In the genomic region with DNA sequence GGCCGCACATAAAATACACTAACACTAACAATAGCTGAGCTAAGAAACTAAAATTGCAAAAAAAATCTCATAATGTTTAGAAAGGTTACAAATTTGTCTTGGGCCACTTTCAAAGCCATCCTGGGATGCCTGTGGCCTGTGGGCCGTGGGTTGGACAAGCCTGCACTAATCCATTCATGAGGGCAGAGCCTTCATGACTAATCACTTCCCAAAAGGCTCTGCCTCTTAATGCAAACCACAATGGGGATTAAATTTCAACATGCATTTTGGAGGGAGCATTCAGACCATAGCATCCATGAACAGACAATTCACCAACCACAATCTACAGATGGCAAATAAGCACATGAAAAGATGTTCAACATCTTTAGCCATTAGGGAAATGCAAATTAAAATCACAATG, we compare ENCODE assay signal across 16 cellular contexts.
DNase-seq lines count a peak whose midpoint lies in the region; ATAC-seq and TF ChIP-seq lines count a peak whose summit lies in the region.
"Had no signal": no experiment of that assay in that cellular context is flagged by ENCODE, and none has a peak within 500 bp of the region (broad histone marks: within the 10 kb centered on the region; RNA-seq: fewer than 3 reads in every experiment).

No MANE protein-coding gene starts in this region.

- H3K36me3 Mint-ChIP-seq in activated CD4-positive, alpha-beta T cell treated with anti-CD3 and anti-CD28 coated beads for 36 hours (ENCODE audit: low read depth), result peaks cover 50% of the 10 kb centered on the region

- CTCF ChIA-PET in AG04449 (lab: Yijun Ruan, JAX), result no interaction called here
- CTCF ChIA-PET in activated CD4-positive, alpha-beta T cell treated with anti-CD3 and anti-CD28 coated beads for 36 hours (lab: Charles Lee), result no interaction called here

- DNase-seq in AG04449 (ENCODE audit: low read depth, low spot score) (peak; percentile 83), HFF-Myc (ENCODE audit: extremely low read depth, low read depth) (peak; percentile 86), SJSA1 (ENCODE audit: low read depth in 1 of 2, low spot score in 2 of 2) (peak; percentile 49 to 65), fibroblast of pulmonary artery (ENCODE audit: low read depth) (peak; percentile 66), DMS114 treated with DMSO at 0.1 percent for 48 hours (lab: John Stamatoyannopoulos, UW; ENCODE audit: unreplicated experiment) (no peak), NCI-H748 (lab: John Stamatoyannopoulos, UW; ENCODE audit: unreplicated experiment) (no peak), suprapubic skin (ENCODE audit: low spot score in 2 of 2) (no peak)
- DNase-seq in activated CD4-positive, alpha-beta T cell treated with anti-CD3 and anti-CD28 coated beads for 36 hours, result no peak
- DNase-seq: activated T-cell treated with anti-CD3 and anti-CD28 coated beads, Interleukin-2, amount 50 U/mL, for 24 hours; caudate nucleus; NCI-H1694; Peyer's patch; stimulated activated CD4-positive, alpha-beta T cell treated with anti-CD3 and anti-CD28 coated beads, Interleukin-2, amount 100 ng/mL, for 24 hours had no signal

- intact Hi-C loops in activated CD4-positive, alpha-beta T cell treated with anti-CD3 and anti-CD28 coated beads for 36 hours (cut with DNase I, micrococcal nuclease), result no loop called here

- ATAC-seq in activated CD4-positive, alpha-beta T cell treated with anti-CD3 and anti-CD28 coated beads for 36 hours, result no peak
- ATAC-seq: left lobe of liver had no signal

- no peaks in the 10 kb centered on the region for H3K9me3 Mint-ChIP-seq in activated CD4-positive, alpha-beta T cell treated with anti-CD3 and anti-CD28 coated beads for 36 hours (ENCODE audit: low read depth)
- H3K9me3 Mint-ChIP-seq: activated T-cell treated with anti-CD3 and anti-CD28 coated beads, Interleukin-2, amount 50 U/mL, for 24 hours had no signal

- H3K27me3 ChIP-seq in SJSA1 (replicated peaks) (no peaks in the 10 kb centered on the region), suprapubic skin (no peaks in the 10 kb centered on the region)
- H3K27me3 ChIP-seq: neutrophil, Peyer's patch had no signal

- TF ChIP-seq EP300 in suprapubic skin (IDR thresholded peaks at IDR 0.05), result no peak

- WGBS in suprapubic skin, result 73% methylated on average over 2 of the region's 2 CpGs

- no peak overlapping the region for H3K27ac Mint-ChIP-seq in activated CD4-positive, alpha-beta T cell treated with anti-CD3 and anti-CD28 coated beads for 36 hours
- H3K27ac Mint-ChIP-seq: activated T-cell treated with anti-CD3 and anti-CD28 coated beads, Interleukin-2, amount 50 U/mL, for 24 hours had no signal

- POLR2A ChIA-PET in AG04449 (lab: Yijun Ruan, JAX), result no interaction called here
- POLR2A ChIA-PET in activated CD4-positive, alpha-beta T cell treated with anti-CD3 and anti-CD28 coated beads for 36 hours (lab: Charles Lee), result no interaction called here

- no peak for TF ChIP-seq POLR2A in suprapubic skin (IDR thresholded peaks at IDR 0.05)

- no peak overlapping the region for H3K4me3 Mint-ChIP-seq in activated CD4-positive, alpha-beta T cell treated with anti-CD3 and anti-CD28 coated beads for 36 hours
- H3K4me3 Mint-ChIP-seq: activated T-cell treated with anti-CD3 and anti-CD28 coated beads, Interleukin-2, amount 50 U/mL, for 24 hours had no signal

- H3K4me1 ChIP-seq in SJSA1 (replicated peaks) (peaks cover 31% of the 10 kb centered on the region), suprapubic skin (no peaks in the 10 kb centered on the region)
- H3K4me1 ChIP-seq: Peyer's patch had no signal

- H3K9me3 ChIP-seq in SJSA1 (replicated peaks), result no peaks in the 10 kb centered on the region
- no peaks in the 10 kb centered on the region for H3K9me3 ChIP-seq in suprapubic skin
- H3K9me3 ChIP-seq: neutrophil, Peyer's patch had no signal

- H3K4me1 Mint-ChIP-seq in activated CD4-positive, alpha-beta T cell treated with anti-CD3 and anti-CD28 coated beads for 36 hours, result peaks cover 5% of the 10 kb centered on the region

- no peak overlapping the region for H3K27ac ChIP-seq in SJSA1
- no peak overlapping the region for H3K27ac ChIP-seq in suprapubic skin
- H3K27ac ChIP-seq: neutrophil, Peyer's patch, VCaP had no signal

- H3K4me3 ChIP-seq in AG04449 (ENCODE audit: low read depth, low read length), result no peak overlapping the region
- H3K4me3 ChIP-seq in HFF-Myc (replicated peaks; ENCODE audit: low read depth, low read length), result no peak overlapping the region
- H3K4me3 ChIP-seq in SJSA1, result no peak overlapping the region
- H3K4me3 ChIP-seq in fibroblast of pulmonary artery (replicated peaks; ENCODE audit: low read depth, low read length), result no peak overlapping the region
- no peak overlapping the region for H3K4me3 ChIP-seq in suprapubic skin
- H3K4me3 ChIP-seq: Peyer's patch had no signal

- TF ChIP-seq CTCF in AG04449 (IDR thresholded peaks at IDR 0.05; ENCODE audit: insufficient read depth, low read length, missing control alignments) (no peak), HFF-Myc (IDR thresholded peaks at IDR 0.05; ENCODE audit: low read depth, low read length, missing control alignments) (no peak), fibroblast of pulmonary artery (IDR thresholded peaks at IDR 0.05; ENCODE audit: low read length, missing control alignments) (no peak), suprapubic skin (IDR thresholded peaks at IDR 0.05) (no peak)

- peaks cover 19% of the 10 kb centered on the region for H3K36me3 ChIP-seq in SJSA1
- H3K36me3 ChIP-seq in suprapubic skin, result peaks cover 23% of the 10 kb centered on the region

- no peaks in the 10 kb centered on the region for H3K27me3 Mint-ChIP-seq in activated CD4-positive, alpha-beta T cell treated with anti-CD3 and anti-CD28 coated beads for 36 hours
- H3K27me3 Mint-ChIP-seq: activated T-cell treated with anti-CD3 and anti-CD28 coated beads, Interleukin-2, amount 50 U/mL, for 24 hours had no signal

Comparison
In these comparisons a context has a peak if more than half of its experiments do, and no peak if none do; other contexts are left out.
1. DNase-seq: peak in AG04449 (single experiment), HFF-Myc (single experiment), SJSA1 (2 of 2) and fibroblast of pulmonary artery (single experiment); none in DMS114 treated with DMSO at 0.1 percent for 48 hours (single experiment), activated CD4-positive, alpha-beta T cell treated with anti-CD3 and anti-CD28 coated beads for 36 hours (single experiment), NCI-H748 (single experiment) and suprapubic skin (0 of 2).